ENCODE assay signal across 8 cellular contexts in genomic region chr2:9548506-9548905, GRCh38. TPM values are rescaled to one million over a fixed set of nuclear protein-coding genes. Genes with fewer than 3 reads are reported as not detected.
DNase-seq lines count a peak whose midpoint lies in the region; ATAC-seq and TF ChIP-seq lines count a peak whose summit lies in the region.

No MANE protein-coding gene starts in this region.

- TF ChIP-seq POLR2A in breast epithelium (IDR thresholded peaks at IDR 0.05), result no peak

- ATAC-seq in GM19035 (IDR thresholded peaks at IDR 0.05; ENCODE audit: unreplicated experiment) (peak; percentile 60), HG02938 (IDR thresholded peaks at IDR 0.05; ENCODE audit: unreplicated experiment) (peak; percentile 47)

- no peak overlapping the region for H3K4me3 ChIP-seq in neutrophil (ENCODE audit: low read depth in 1 of 2, low read length in 1 of 2)
- no peak overlapping the region for H3K4me3 ChIP-seq in breast epithelium

- peak overlapping the region; percentile 65 for H3K4me3 Mint-ChIP-seq in T-helper 2 cell treated with Interferon-gamma antibody and Interleukin-4, amounts not matched to agents 5 μg/mL and 100 μg/mL, for 36 hours

- peaks cover 3% of the 10 kb centered on the region for H3K36me3 Mint-ChIP-seq in T-helper 2 cell treated with Interferon-gamma antibody and Interleukin-4, amounts not matched to agents 5 μg/mL and 100 μg/mL, for 36 hours (ENCODE audit: low read depth)

- no peaks in the 10 kb centered on the region for H3K27me3 Mint-ChIP-seq in T-helper 2 cell treated with Interferon-gamma antibody and Interleukin-4, amounts not matched to agents 5 μg/mL and 100 μg/mL, for 36 hours (ENCODE audit: low read depth)

- no peaks in the 10 kb centered on the region for H3K27me3 ChIP-seq in neutrophil
- no peaks in the 10 kb centered on the region for H3K27me3 ChIP-seq in breast epithelium

- H3K9me3 ChIP-seq in neutrophil, result no peaks in the 10 kb centered on the region
- no peaks in the 10 kb centered on the region for H3K9me3 ChIP-seq in breast epithelium

- no peaks in the 10 kb centered on the region for H3K9me3 Mint-ChIP-seq in T-helper 2 cell treated with Interferon-gamma antibody and Interleukin-4, amounts not matched to agents 5 μg/mL and 100 μg/mL, for 36 hours

- peaks cover 51% of the 10 kb centered on the region for H3K4me1 Mint-ChIP-seq in T-helper 2 cell treated with Interferon-gamma antibody and Interleukin-4, amounts not matched to agents 5 μg/mL and 100 μg/mL, for 36 hours (ENCODE audit: low read depth)

- no peaks in the 10 kb centered on the region for H3K36me3 ChIP-seq in neutrophil
- H3K36me3 ChIP-seq in breast epithelium, result no peaks in the 10 kb centered on the region

- H3K4me1 ChIP-seq in neutrophil (ENCODE audit: control insufficient read depth in 1 of 2, insufficient read depth in 1 of 2, low read depth in 1 of 2, low read length in 1 of 2) (peaks cover 55 to 70% of the 10 kb centered on the region in 2 experiments), breast epithelium (peaks cover 0 to 7% of the 10 kb centered on the region in 2 donors)

- intact Hi-C loops in breast epithelium (cut with DNase I; ENCODE audit: low total_unique reads), result no loop called here

- H3K27ac ChIP-seq in neutrophil (peak overlapping the region; percentile 81), breast epithelium (no peak overlapping the region)

- DNase-seq in T-helper 2 cell treated with Interferon-gamma antibody and Interleukin-4, amounts not matched to agents 5 μg/mL and 100 μg/mL, for 36 hours (ENCODE audit: low spot score), result no peak
- DNase-seq in mucosa of gallbladder (ENCODE audit: low spot score) (no peak), COLO668 (lab: John Stamatoyannopoulos, UW; ENCODE audit: unreplicated experiment) (no peak), retina (no peak), breast epithelium (ENCODE audit: low spot score in 2 of 2) (no peak)

- H3K27ac Mint-ChIP-seq in T-helper 2 cell treated with Interferon-gamma antibody and Interleukin-4, amounts not matched to agents 5 μg/mL and 100 μg/mL, for 36 hours, result peak overlapping the region; percentile 47

- no peak for TF ChIP-seq CTCF in neutrophil (IDR thresholded peaks at IDR 0.05)
- TF ChIP-seq CTCF in breast epithelium (IDR thresholded peaks at IDR 0.05), result no peak

RNA-seq across cellular contexts. Expression of gene ADAM17, which starts 7.1 kb away (rescaled TPM):
- total RNA-seq in mucosa of gallbladder, result 22.3 TPM
- 10 to 100 TPM; 32.2 to 65.9 (median 48.8) TPM for total RNA-seq in breast epithelium
